In the genomic region with DNA sequence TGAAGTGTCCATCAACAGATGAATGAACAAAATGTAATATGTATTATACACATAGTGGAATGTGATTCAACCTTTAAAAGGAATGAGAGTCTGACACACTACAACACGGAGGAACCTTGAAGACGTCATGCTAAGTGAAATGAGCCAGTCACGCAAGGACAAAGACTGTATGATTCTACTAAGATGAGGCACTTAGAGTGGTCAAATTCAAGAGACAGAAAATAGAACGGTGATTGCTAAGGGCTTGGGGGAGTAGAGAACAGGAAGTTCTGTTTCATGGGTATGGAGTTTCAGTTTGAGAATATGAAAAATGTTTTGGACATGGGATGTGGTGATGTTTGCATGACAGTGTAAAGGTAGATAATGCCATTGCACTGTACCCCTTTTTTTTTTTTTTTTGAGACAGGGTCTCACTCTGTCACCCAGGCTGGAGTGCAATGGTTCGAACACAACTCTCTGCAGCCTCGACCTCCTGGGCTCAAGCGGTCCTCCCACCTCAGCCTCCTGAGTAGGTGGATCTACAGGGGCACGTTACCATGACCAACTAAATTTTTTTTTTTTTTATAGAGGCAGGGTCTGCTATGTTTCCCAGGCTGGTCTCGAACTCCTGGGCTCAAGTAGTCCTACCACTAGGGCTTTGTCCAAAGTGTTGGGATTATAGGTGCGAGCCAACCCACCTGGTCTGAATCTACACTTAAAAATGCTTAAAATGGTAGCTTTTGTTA, we compare ENCODE assay signal across 10 cellular contexts. TPM values are rescaled to one million over a fixed set of nuclear protein-coding genes. Genes with fewer than 3 reads are reported as not detected.
A peak's percentile ranks its signal among the peaks of the same experiment; 100 is the strongest.
DNase-seq lines count a peak whose midpoint lies in the region; ATAC-seq, FAIRE-seq and TF ChIP-seq lines count a peak whose summit lies in the region.
"Had no signal": no experiment of that assay in that cellular context is flagged by ENCODE, and none has a peak within 500 bp of the region (broad histone marks: within the 10 kb centered on the region; RNA-seq: fewer than 3 reads in every experiment).

No MANE protein-coding gene starts in this region.

- peaks cover 67% of the 10 kb centered on the region for H3K4me1 Mint-ChIP-seq in activated naive CD8-positive, alpha-beta T cell treated with anti-CD3 and anti-CD28 coated beads, Interleukin-2, amount 10 ng/mL, durations not matched to agents 7 days and 5 days

- POLR2A ChIA-PET in activated naive CD8-positive, alpha-beta T cell treated with anti-CD3 and anti-CD28 coated beads, Interleukin-2, amount 10 ng/mL, durations not matched to agents 7 days and 5 days (lab: Charles Lee), result interaction anchor here (0.7 kb wide), 1 partner anchor 9 kb away, joined by 3 read pairs; no protein-coding TSS in a partner anchor
- POLR2A ChIA-PET in RWPE1 (lab: Yijun Ruan, JAX; ENCODE audit: low non-redundant PET), result no interaction called here

- H3K27me3 Mint-ChIP-seq in activated naive CD8-positive, alpha-beta T cell treated with anti-CD3 and anti-CD28 coated beads, Interleukin-2, amount 10 ng/mL, durations not matched to agents 7 days and 5 days, result no peaks in the 10 kb centered on the region

- no peak for TF ChIP-seq CTCF in RWPE1 (conservative IDR thresholded peaks at IDR 0.05; ENCODE audit: low read depth)

- peak; percentile 32; the same call in 1 of the 2 replicates for TF ChIP-seq POLR2A in GM12891 (IDR thresholded peaks at IDR 0.05; ENCODE audit: low read depth, low read length)

- H3K9me3 Mint-ChIP-seq in activated naive CD8-positive, alpha-beta T cell treated with anti-CD3 and anti-CD28 coated beads, Interleukin-2, amount 10 ng/mL, durations not matched to agents 7 days and 5 days, result no peaks in the 10 kb centered on the region

- intact Hi-C loops in left ventricle myocardium superior (cut with micrococcal nuclease), result no loop called here

- H3K27ac Mint-ChIP-seq in activated naive CD8-positive, alpha-beta T cell treated with anti-CD3 and anti-CD28 coated beads, Interleukin-2, amount 10 ng/mL, durations not matched to agents 7 days and 5 days, result peak overlapping the region; percentile 70

- CTCF ChIA-PET in RWPE1 (lab: Yijun Ruan, JAX), result interaction anchor here (0.5 to 0.6 kb wide), 2 partner anchors 10 to 61 kb away, joined by 3 to 4 read pairs; no protein-coding TSS in a partner anchor

- H3K4me3 Mint-ChIP-seq in activated naive CD8-positive, alpha-beta T cell treated with anti-CD3 and anti-CD28 coated beads, Interleukin-2, amount 10 ng/mL, durations not matched to agents 7 days and 5 days, result peak overlapping the region; percentile 58

- no peaks in the 10 kb centered on the region for H3K36me3 Mint-ChIP-seq in activated naive CD8-positive, alpha-beta T cell treated with anti-CD3 and anti-CD28 coated beads, Interleukin-2, amount 10 ng/mL, durations not matched to agents 7 days and 5 days

- no peak overlapping the region for H3K27ac ChIP-seq in RWPE1

- DNase-seq in GM12891 (ENCODE audit: insufficient read length, low spot score), result no peak
- no peak for DNase-seq in activated naive CD8-positive, alpha-beta T cell treated with anti-CD3 and anti-CD28 coated beads, Interleukin-2, amount 10 ng/mL, durations not matched to agents 7 days and 5 days
- no peak for DNase-seq in GF-D8 (lab: John Stamatoyannopoulos, UW)
- no peak for DNase-seq in RWPE1 (ENCODE audit: low spot score)
- DNase-seq in left ventricle myocardium superior, result no peak

- FAIRE-seq in GM12891 (lab: Jason Lieb, UNC), result peak; percentile 98
- FAIRE-seq: colon had no signal

- ATAC-seq in GM21360 (IDR thresholded peaks at IDR 0.05; ENCODE audit: unreplicated experiment) (peak; percentile 44), HG03460 (IDR thresholded peaks at IDR 0.05; ENCODE audit: unreplicated experiment) (peak; percentile 38), HG03025 (IDR thresholded peaks at IDR 0.05; ENCODE audit: low FRiP score, unreplicated experiment) (no peak), left ventricle myocardium superior (no peak)
- no peak for ATAC-seq in activated naive CD8-positive, alpha-beta T cell treated with anti-CD3 and anti-CD28 coated beads, Interleukin-2, amount 10 ng/mL, durations not matched to agents 7 days and 5 days (ENCODE audit: low read depth)

TF ChIP-seq in GM12891, 5 proteins besides CTCF, POLR2A, EP300 and RAD21:
- TF ChIP-seq SPI1 (IDR thresholded peaks at IDR 0.05; ENCODE audit: low read depth, low read length), result peak; percentile 55
- TF ChIP-seq TAF1 (IDR thresholded peaks at IDR 0.05; ENCODE audit: low read depth, low read length), result no peak
- TF ChIP-seq PAX5 (IDR thresholded peaks at IDR 0.05; ENCODE audit: insufficient read depth, low read length, severe bottlenecking), result peak; percentile 44
- no peak for TF ChIP-seq POLR2AphosphoS5 (IDR thresholded peaks at IDR 0.05; ENCODE audit: low read depth, low read length)
- TF ChIP-seq POU2F2 (IDR thresholded peaks at IDR 0.05; ENCODE audit: low read depth, low read length), result peak; percentile 88

RNA-seq across cellular contexts. Expression of gene CCDC102A, which starts 2.9 kb away (rescaled TPM):
- polyA plus RNA-seq in GM12891 (2012; ENCODE audit: low read depth, missing spikeins), result 7.6 TPM
- total RNA-seq in activated naive CD8-positive, alpha-beta T cell treated with anti-CD3 and anti-CD28 coated beads, Interleukin-2, amount 10 ng/mL, durations not matched to agents 7 days and 5 days, result 10 to 100 TPM; 11.3 to 15.1 TPM
- total RNA-seq in left ventricle myocardium superior, result 13.2 TPM

RNA-seq across cellular contexts. Expression of gene ADGRG5, which starts 3.2 kb away (rescaled TPM):
- polyA plus RNA-seq in GM12891 (2012; ENCODE audit: low read depth, missing spikeins), result 58.0 TPM
- 10 to 100 TPM; 14.3 to 15.7 TPM for total RNA-seq in activated naive CD8-positive, alpha-beta T cell treated with anti-CD3 and anti-CD28 coated beads, Interleukin-2, amount 10 ng/mL, durations not matched to agents 7 days and 5 days
- total RNA-seq in left ventricle myocardium superior, result not detected
- total RNA-seq: lung microvascular endothelial cell had no signal

RNA-seq across cellular contexts. Expression of gene DOK4, which starts 52.9 kb away (rescaled TPM):
- 7.8 TPM for polyA plus RNA-seq in GM12891 (2012; ENCODE audit: low read depth, missing spikeins)
- total RNA-seq in activated naive CD8-positive, alpha-beta T cell treated with anti-CD3 and anti-CD28 coated beads, Interleukin-2, amount 10 ng/mL, durations not matched to agents 7 days and 5 days, result 1 to 10 TPM; 6.3 to 6.4 TPM
- 9.1 TPM for total RNA-seq in left ventricle myocardium superior

Comparison
In these comparisons a context has a peak if more than half of its experiments do, and no peak if none do; other contexts are left out.
1. ATAC-seq: peak in GM21360 (single experiment) and HG03460 (single experiment); none in activated naive CD8-positive, alpha-beta T cell treated with anti-CD3 and anti-CD28 coated beads, Interleukin-2, amount 10 ng/mL, durations not matched to agents 7 days and 5 days (single experiment), HG03025 (single experiment) and left ventricle myocardium superior (single experiment).
2. RNA of gene ADGRG5, which starts 3.2 kb away (total RNA-seq): 14.3 to 15.7 TPM in activated naive CD8-positive, alpha-beta T cell treated with anti-CD3 and anti-CD28 coated beads, Interleukin-2, amount 10 ng/mL, durations not matched to agents 7 days and 5 days; not detected in left ventricle myocardium superior (single experiment); every median in the first group is over 10 times any median in the second.